19 cellular contexts compared by ENCODE assay signal in the genomic region with DNA sequence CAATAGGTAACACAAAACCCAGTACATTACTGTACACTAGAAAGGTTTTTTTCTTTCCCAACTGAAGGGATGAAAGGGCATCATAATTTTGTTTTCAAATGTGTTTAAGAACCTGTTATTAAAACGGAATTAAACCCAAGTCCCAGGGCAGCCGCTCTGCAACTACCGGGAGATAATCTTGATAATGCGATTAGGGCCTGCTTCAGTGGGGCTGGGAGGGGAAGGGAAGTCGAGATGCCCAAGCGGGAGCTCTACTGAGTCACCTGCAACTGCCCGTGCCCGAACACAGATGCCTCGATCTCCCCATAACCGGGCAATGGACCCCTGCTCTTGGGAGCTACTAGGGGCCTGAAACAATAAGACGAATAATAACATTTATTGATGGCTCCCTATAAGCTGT.
"Had no signal": no experiment of that assay in that cellular context is flagged by ENCODE, and none has a peak within 500 bp of the region (broad histone marks: within the 10 kb centered on the region; RNA-seq: fewer than 3 reads in every experiment).

No MANE protein-coding gene starts in this region.

- H3K9me3 ChIP-seq: heart left ventricle, right lobe of liver, tibial nerve had no signal

- H3K27me3 ChIP-seq: right lobe of liver, tibial nerve had no signal

- DNase-seq: activated CD4-positive, alpha-beta memory T cell treated with anti-CD3 and anti-CD28 coated beads, Interleukin-2, amount 10 ng/mL, durations not matched to agents 7 days and 5 days; activated CD4-positive, alpha-beta T cell treated with anti-CD3 and anti-CD28 coated beads for 1 hour; activated CD4-positive, alpha-beta T cell treated with anti-CD3 and anti-CD28 coated beads, Interleukin-2, amount 10 ng/mL, durations not matched to agents 7 days and 5 days; activated CD8-positive, alpha-beta memory T cell treated with anti-CD3 and anti-CD28 coated beads, Interleukin-2, amount 50 U/mL, for 48 hours; activated gamma-delta T cell; activated naive CD4-positive, alpha-beta T cell treated with anti-CD3 and anti-CD28 coated beads, Interleukin-2, amount 10 ng/mL, durations not matched to agents 7 days and 5 days; activated T-cell treated with anti-CD3 and anti-CD28 coated beads, Interleukin-2, amount 50 U/mL, for 24 hours; amniotic stem cell; caudate nucleus; cortex of kidney; effector memory CD8-positive, alpha-beta T cell; heart left ventricle; naive B cell; right lobe of liver; stimulated activated CD4-positive, alpha-beta T cell treated with anti-CD3 and anti-CD28 coated beads, Interleukin-2, amount 100 ng/mL, for 48 hours; stimulated activated naive CD4-positive, alpha-beta T cell treated with Interleukin-2 at 50 U/mL for 16 hours had no signal

- H3K27me3 Mint-ChIP-seq: activated CD4-positive, alpha-beta memory T cell treated with anti-CD3 and anti-CD28 coated beads, Interleukin-2, amount 10 ng/mL, durations not matched to agents 7 days and 5 days; activated naive CD4-positive, alpha-beta T cell treated with anti-CD3 and anti-CD28 coated beads, Interleukin-2, amount 10 ng/mL, durations not matched to agents 7 days and 5 days; naive B cell had no signal

- H3K4me3 ChIP-seq: right lobe of liver, tibial nerve had no signal

- H3K36me3 Mint-ChIP-seq: activated naive CD4-positive, alpha-beta T cell treated with anti-CD3 and anti-CD28 coated beads, Interleukin-2, amount 10 ng/mL, durations not matched to agents 7 days and 5 days; mesothelial cell of epicardium; naive B cell had no signal

- H3K4me3 Mint-ChIP-seq: activated CD4-positive, alpha-beta memory T cell treated with anti-CD3 and anti-CD28 coated beads, Interleukin-2, amount 10 ng/mL, durations not matched to agents 7 days and 5 days; activated CD4-positive, alpha-beta T cell treated with anti-CD3 and anti-CD28 coated beads, Interleukin-2, amount 10 ng/mL, durations not matched to agents 7 days and 5 days; activated naive CD4-positive, alpha-beta T cell treated with anti-CD3 and anti-CD28 coated beads, Interleukin-2, amount 10 ng/mL, durations not matched to agents 7 days and 5 days; activated T-cell treated with anti-CD3 and anti-CD28 coated beads, Interleukin-2, amount 50 U/mL, for 24 hours; effector memory CD8-positive, alpha-beta T cell; mesothelial cell of epicardium; naive B cell; WTC11 had no signal

- H3K9me3 Mint-ChIP-seq: activated CD4-positive, alpha-beta memory T cell treated with anti-CD3 and anti-CD28 coated beads, Interleukin-2, amount 10 ng/mL, durations not matched to agents 7 days and 5 days; activated CD4-positive, alpha-beta T cell treated with anti-CD3 and anti-CD28 coated beads, Interleukin-2, amount 10 ng/mL, durations not matched to agents 7 days and 5 days; activated naive CD4-positive, alpha-beta T cell treated with anti-CD3 and anti-CD28 coated beads, Interleukin-2, amount 10 ng/mL, durations not matched to agents 7 days and 5 days; activated T-cell treated with anti-CD3 and anti-CD28 coated beads, Interleukin-2, amount 50 U/mL, for 24 hours; effector memory CD8-positive, alpha-beta T cell; mesothelial cell of epicardium; naive B cell had no signal

- ATAC-seq: effector memory CD8-positive, alpha-beta T cell; heart left ventricle; right lobe of liver; WTC11 had no signal

- H3K27ac ChIP-seq: right lobe of liver, tibial nerve had no signal

- H3K36me3 ChIP-seq: heart left ventricle, right lobe of liver, tibial nerve had no signal

- H3K4me1 ChIP-seq: right lobe of liver, tibial nerve had no signal

- H3K4me1 Mint-ChIP-seq: activated CD4-positive, alpha-beta memory T cell treated with anti-CD3 and anti-CD28 coated beads, Interleukin-2, amount 10 ng/mL, durations not matched to agents 7 days and 5 days; activated CD4-positive, alpha-beta T cell treated with anti-CD3 and anti-CD28 coated beads, Interleukin-2, amount 10 ng/mL, durations not matched to agents 7 days and 5 days; activated naive CD4-positive, alpha-beta T cell treated with anti-CD3 and anti-CD28 coated beads, Interleukin-2, amount 10 ng/mL, durations not matched to agents 7 days and 5 days had no signal

- H3K27ac Mint-ChIP-seq: activated CD4-positive, alpha-beta memory T cell treated with anti-CD3 and anti-CD28 coated beads, Interleukin-2, amount 10 ng/mL, durations not matched to agents 7 days and 5 days; activated CD4-positive, alpha-beta T cell treated with anti-CD3 and anti-CD28 coated beads, Interleukin-2, amount 10 ng/mL, durations not matched to agents 7 days and 5 days; activated naive CD4-positive, alpha-beta T cell treated with anti-CD3 and anti-CD28 coated beads, Interleukin-2, amount 10 ng/mL, durations not matched to agents 7 days and 5 days; activated T-cell treated with anti-CD3 and anti-CD28 coated beads, Interleukin-2, amount 50 U/mL, for 24 hours; effector memory CD8-positive, alpha-beta T cell had no signal
